ENCODE assay signal across 10 cellular contexts in the genomic region with DNA sequence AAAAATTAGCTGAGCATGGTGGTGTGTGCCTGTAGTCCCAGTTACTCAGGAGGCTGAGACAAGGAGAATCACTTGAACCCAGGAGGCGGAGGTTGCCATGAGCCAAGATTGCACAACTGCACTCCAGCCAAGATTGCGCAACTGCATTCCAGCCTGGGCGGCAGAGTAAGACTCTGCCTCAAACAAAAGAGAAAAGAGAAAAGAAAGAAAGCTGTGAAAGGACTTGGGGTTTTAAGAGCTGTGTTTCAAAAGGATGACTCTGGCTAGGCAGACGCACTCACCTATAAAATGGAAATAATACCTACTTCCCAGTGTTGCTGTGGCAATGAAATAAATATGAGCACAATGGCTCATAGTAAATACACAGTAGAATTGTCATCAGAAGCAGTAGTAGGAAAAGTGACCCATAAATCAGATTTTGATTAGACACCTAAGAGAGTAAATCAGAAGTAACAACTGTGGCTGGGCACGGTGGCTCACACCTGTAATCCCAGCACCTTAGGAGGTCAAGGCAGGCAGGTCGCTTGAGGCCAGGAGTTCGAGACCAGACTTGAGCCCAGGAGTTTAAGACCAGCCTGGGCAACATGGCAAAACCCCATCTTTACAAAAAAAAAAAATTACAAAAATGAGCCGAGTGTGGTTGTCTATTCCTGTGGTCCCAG. TPM values are rescaled to one million over a fixed set of nuclear protein-coding genes. Genes with fewer than 3 reads are reported as not detected.
A peak's percentile ranks its signal among the peaks of the same experiment; 100 is the strongest.
DNase-seq lines count a peak whose midpoint lies in the region; ATAC-seq and TF ChIP-seq lines count a peak whose summit lies in the region.
"Had no signal": no experiment of that assay in that cellular context is flagged by ENCODE, and none has a peak within 500 bp of the region (broad histone marks: within the 10 kb centered on the region; RNA-seq: fewer than 3 reads in every experiment).

No MANE protein-coding gene starts in this region.

- H3K27ac ChIP-seq in HEK293 (ENCODE audit: extremely low read depth, low read depth, low read length) = no peak overlapping the region

- ATAC-seq in HG03469 (IDR thresholded peaks at IDR 0.05; ENCODE audit: unreplicated experiment) = no peak
- ATAC-seq: stimulated activated naive CD8-positive, alpha-beta T cell treated with anti-CD3 and anti-CD28 coated beads, Interleukin-15, Interleukin-2, amounts not matched to agents 100 U/mL and 50 U/mL, for 24 hours had no signal

- H3K36me3 ChIP-seq in HEK293 (ENCODE audit: control insufficient read depth in 2 of 2, insufficient read depth in 1 of 2, low read length in 2 of 2) = no peaks in the 10 kb centered on the region

- CTCF ChIA-PET in HEK293 (lab: Yijun Ruan, JAX) = no interaction called here

- H3K4me3 ChIP-seq in HEK293 (ENCODE audit: low read depth, low read length) (no peak overlapping the region), fibroblast of mammary gland (ENCODE audit: control insufficient read depth, low read depth, low read length) (no peak overlapping the region)

- DNase-seq in NOMO-1 treated with dmso at 0.1 percent for 144 hours (lab: John Stamatoyannopoulos, UW; ENCODE audit: unreplicated experiment) = peak; percentile 44
- peak; percentile 59 for DNase-seq in fibroblast of mammary gland (ENCODE audit: low read depth)
- peak; percentile 96 for DNase-seq in renal cortical epithelial cell (ENCODE audit: low read depth)
- no peak for DNase-seq in NCI-H345 (lab: John Stamatoyannopoulos, UW)
- no peak for DNase-seq in GF-D8 (lab: John Stamatoyannopoulos, UW)
- DNase-seq in NCI-H187 (lab: John Stamatoyannopoulos, UW) = no peak
- DNase-seq: NCI-H510A treated with DMSO at 0.1 percent for 48 hours; stimulated activated naive CD8-positive, alpha-beta T cell treated with anti-CD3 and anti-CD28 coated beads, Interleukin-15, Interleukin-2, amounts not matched to agents 100 U/mL and 50 U/mL, for 24 hours had no signal

- no peaks in the 10 kb centered on the region for H3K9me3 ChIP-seq in HEK293 (ENCODE audit: control insufficient read depth, insufficient read depth, low read depth, low read length)

- H3K4me1 ChIP-seq in HEK293 (ENCODE audit: control insufficient read depth, insufficient read depth, low read length) = no peaks in the 10 kb centered on the region

- TF ChIP-seq CTCF in HEK293 (tag by site-specific recombination; IDR thresholded peaks at IDR 0.05) (no peak), fibroblast of mammary gland (conservative IDR thresholded peaks at IDR 0.05; ENCODE audit: control insufficient read depth, insufficient read depth, low read depth, low read length) (no peak)

- POLR2A ChIA-PET in HEK293 (lab: Yijun Ruan, JAX) = no interaction called here

TF ChIP-seq in HEK293, 187 proteins besides CTCF, POLR2A, EP300 and RAD21:
- no peak for TF ChIP-seq ZNF133 (tag by site-specific recombination; IDR thresholded peaks at IDR 0.05)
- no peak for TF ChIP-seq ZBTB8A (tag by site-specific recombination; IDR thresholded peaks at IDR 0.05)
- TF ChIP-seq SP7 (tag by site-specific recombination; IDR thresholded peaks at IDR 0.05) = peak; percentile 28; the same call in 1 of the 2 replicates
- TF ChIP-seq SCRT2 (tag by site-specific recombination; IDR thresholded peaks at IDR 0.05) = no peak
- TF ChIP-seq ZFP69B (tag by site-specific recombination; IDR thresholded peaks at IDR 0.05) = no peak
- no peak for TF ChIP-seq MYNN (tag by site-specific recombination; IDR thresholded peaks at IDR 0.05; ENCODE audit: borderline replicate concordance)
- TF ChIP-seq ZNF140 (tag by site-specific recombination; IDR thresholded peaks at IDR 0.05) = no peak
- TF ChIP-seq, protein P1, sequence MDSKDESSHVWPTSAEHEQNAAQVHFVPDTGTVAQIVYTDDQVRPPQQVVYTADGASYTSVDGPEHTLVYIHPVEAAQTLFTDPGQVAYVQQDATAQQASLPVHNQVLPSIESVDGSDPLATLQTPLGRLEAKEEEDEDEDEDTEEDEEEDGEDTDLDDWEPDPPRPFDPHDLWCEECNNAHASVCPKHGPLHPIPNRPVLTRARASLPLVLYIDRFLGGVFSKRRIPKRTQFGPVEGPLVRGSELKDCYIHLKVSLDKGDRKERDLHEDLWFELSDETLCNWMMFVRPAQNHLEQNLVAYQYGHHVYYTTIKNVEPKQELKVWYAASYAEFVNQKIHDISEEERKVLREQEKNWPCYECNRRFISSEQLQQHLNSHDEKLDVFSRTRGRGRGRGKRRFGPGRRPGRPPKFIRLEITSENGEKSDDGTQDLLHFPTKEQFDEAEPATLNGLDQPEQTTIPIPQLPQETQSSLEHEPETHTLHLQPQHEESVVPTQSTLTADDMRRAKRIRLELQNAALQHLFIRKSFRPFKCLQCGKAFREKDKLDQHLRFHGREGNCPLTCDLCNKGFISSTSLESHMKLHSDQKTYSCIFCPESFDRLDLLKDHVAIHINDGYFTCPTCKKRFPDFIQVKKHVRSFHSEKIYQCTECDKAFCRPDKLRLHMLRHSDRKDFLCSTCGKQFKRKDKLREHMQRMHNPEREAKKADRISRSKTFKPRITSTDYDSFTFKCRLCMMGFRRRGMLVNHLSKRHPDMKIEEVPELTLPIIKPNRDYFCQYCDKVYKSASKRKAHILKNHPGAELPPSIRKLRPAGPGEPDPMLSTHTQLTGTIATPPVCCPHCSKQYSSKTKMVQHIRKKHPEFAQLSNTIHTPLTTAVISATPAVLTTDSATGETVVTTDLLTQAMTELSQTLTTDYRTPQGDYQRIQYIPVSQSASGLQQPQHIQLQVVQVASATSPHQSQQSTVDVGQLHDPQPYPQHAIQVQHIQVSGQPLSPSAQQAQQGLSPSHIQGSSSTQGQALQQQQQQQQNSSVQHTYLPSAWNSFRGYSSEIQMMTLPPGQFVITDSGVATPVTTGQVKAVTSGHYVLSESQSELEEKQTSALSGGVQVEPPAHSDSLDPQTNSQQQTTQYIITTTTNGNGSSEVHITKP (tag by site-specific recombination; IDR thresholded peaks at IDR 0.05) = no peak
- peak; percentile 92 for TF ChIP-seq PRDM1 (tag by site-specific recombination; IDR thresholded peaks at IDR 0.05)
- TF ChIP-seq OSR2 (tag by site-specific recombination; IDR thresholded peaks at IDR 0.05) = peak; percentile 36; the same call in 1 of the 2 replicates
- no peak for TF ChIP-seq ZNF670 (tag by site-specific recombination; IDR thresholded peaks at IDR 0.05; ENCODE audit: low read depth)
- no peak for TF ChIP-seq ZFHX2 (tag by site-specific recombination; conservative IDR thresholded peaks at IDR 0.05)
- TF ChIP-seq, protein P2, sequence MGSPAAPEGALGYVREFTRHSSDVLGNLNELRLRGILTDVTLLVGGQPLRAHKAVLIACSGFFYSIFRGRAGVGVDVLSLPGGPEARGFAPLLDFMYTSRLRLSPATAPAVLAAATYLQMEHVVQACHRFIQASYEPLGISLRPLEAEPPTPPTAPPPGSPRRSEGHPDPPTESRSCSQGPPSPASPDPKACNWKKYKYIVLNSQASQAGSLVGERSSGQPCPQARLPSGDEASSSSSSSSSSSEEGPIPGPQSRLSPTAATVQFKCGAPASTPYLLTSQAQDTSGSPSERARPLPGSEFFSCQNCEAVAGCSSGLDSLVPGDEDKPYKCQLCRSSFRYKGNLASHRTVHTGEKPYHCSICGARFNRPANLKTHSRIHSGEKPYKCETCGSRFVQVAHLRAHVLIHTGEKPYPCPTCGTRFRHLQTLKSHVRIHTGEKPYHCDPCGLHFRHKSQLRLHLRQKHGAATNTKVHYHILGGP (tag by site-specific recombination; IDR thresholded peaks at IDR 0.05) = no peak
- TF ChIP-seq ZNF354C (tag by site-specific recombination; IDR thresholded peaks at IDR 0.05; ENCODE audit: borderline replicate concordance, low read depth) = no peak

RNA-seq across cellular contexts. Expression of a gene that starts 45.9 kb away (rescaled TPM):
- total RNA-seq in renal cortical epithelial cell = 47.8 and 185 TPM in 2 replicates

Comparison
In these comparisons a context has a peak if more than half of its experiments do, and no peak if none do; other contexts are left out.
1. DNase-seq: peak in NOMO-1 treated with dmso at 0.1 percent for 144 hours (single experiment), fibroblast of mammary gland (single experiment) and renal cortical epithelial cell (single experiment); none in NCI-H345 (single experiment), GF-D8 (single experiment) and NCI-H187 (0 of 2).